Comparison of ENCODE assay signal across 20 cellular contexts in the genomic region with DNA sequence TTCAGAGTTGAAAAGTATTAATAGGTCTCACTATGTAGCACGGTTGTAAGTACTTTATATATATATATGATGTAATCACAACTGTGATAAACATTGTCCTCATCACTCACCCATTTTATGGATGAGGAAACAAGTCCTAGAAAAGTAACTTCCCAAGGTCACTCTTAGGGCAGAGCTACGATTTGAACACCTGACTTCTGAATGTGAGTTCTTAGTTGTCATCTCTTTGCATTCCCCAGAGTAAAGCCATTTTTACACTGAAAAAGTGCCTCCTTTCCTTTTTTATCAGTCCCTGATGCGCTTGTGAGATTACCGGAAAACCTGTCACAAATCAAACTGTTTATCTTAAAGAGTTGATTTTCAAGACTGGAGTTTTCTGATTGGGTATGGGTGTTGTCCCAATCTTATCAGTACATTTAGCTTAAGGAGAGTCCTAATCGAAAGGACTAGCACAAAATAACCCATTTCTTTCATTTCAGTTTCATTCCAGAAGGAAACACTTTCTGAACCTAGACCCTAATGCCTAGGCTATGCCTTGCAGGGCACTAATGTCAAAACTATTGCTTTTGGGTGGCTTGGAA. TPM values are rescaled to one million over a fixed set of nuclear protein-coding genes. Genes with fewer than 3 reads are reported as not detected.
A peak's percentile ranks its signal among the peaks of the same experiment; 100 is the strongest.
DNase-seq lines count a peak whose midpoint lies in the region; ATAC-seq, FAIRE-seq and TF ChIP-seq lines count a peak whose summit lies in the region.
"Had no signal": no experiment of that assay in that cellular context is flagged by ENCODE, and none has a peak within 500 bp of the region (broad histone marks: within the 10 kb centered on the region; RNA-seq: fewer than 3 reads in every experiment).

No MANE protein-coding gene starts in this region.

- no peak for ATAC-seq in heart left ventricle
- no peak for ATAC-seq in pancreas
- ATAC-seq: naive thymus-derived CD8-positive, alpha-beta T cell; PC-3 had no signal

- H3K4me1 Mint-ChIP-seq in dendritic cell treated with granulocyte-macrophage colony-stimulating factor and Interleukin-4, amounts not matched to agents 40 ng/mL and 50 ng/mL, for 4 days (ENCODE audit: low read depth) = peaks cover 38% of the 10 kb centered on the region

- H3K27me3 ChIP-seq in cardiac muscle cell = peaks cover 4% of the 10 kb centered on the region
- H3K27me3 ChIP-seq in heart left ventricle = no peaks in the 10 kb centered on the region
- no peaks in the 10 kb centered on the region for H3K27me3 ChIP-seq in pancreas
- H3K27me3 ChIP-seq: thyroid gland had no signal

- peaks cover 66% of the 10 kb centered on the region for H3K36me3 Mint-ChIP-seq in dendritic cell treated with granulocyte-macrophage colony-stimulating factor and Interleukin-4, amounts not matched to agents 40 ng/mL and 50 ng/mL, for 4 days (ENCODE audit: low read depth)

- WGBS in heart left ventricle, 4 donors = 74 to 78% (median 77%) methylated on average over 5 of the region's 5 CpGs
- 41 to 48% methylated on average over 5 of the region's 5 CpGs for WGBS in pancreas, 2 donors

- no peak for FAIRE-seq in pancreas (lab: Jason Lieb, UNC)
- FAIRE-seq: islet of Langerhans had no signal

- H3K9me3 ChIP-seq in cardiac muscle cell (ENCODE audit: low read depth) (no peaks in the 10 kb centered on the region), heart left ventricle (no peaks in the 10 kb centered on the region), pancreas (no peaks in the 10 kb centered on the region)
- H3K9me3 ChIP-seq: thyroid gland had no signal

- H3K9me3 Mint-ChIP-seq in dendritic cell treated with granulocyte-macrophage colony-stimulating factor and Interleukin-4, amounts not matched to agents 40 ng/mL and 50 ng/mL, for 4 days = no peaks in the 10 kb centered on the region
- H3K9me3 Mint-ChIP-seq: activated CD4-positive, alpha-beta T cell treated with anti-CD3 and anti-CD28 coated beads, Interleukin-2, amount 10 ng/mL, durations not matched to agents 24 days and 14 days; activated naive CD8-positive, alpha-beta T cell treated with anti-CD3 and anti-CD28 coated beads, Interleukin-2, amount 10 ng/mL, durations not matched to agents 7 days and 5 days; naive thymus-derived CD8-positive, alpha-beta T cell had no signal

- H3K4me3 Mint-ChIP-seq in dendritic cell treated with granulocyte-macrophage colony-stimulating factor and Interleukin-4, amounts not matched to agents 40 ng/mL and 50 ng/mL, for 4 days = no peak overlapping the region
- H3K4me3 Mint-ChIP-seq: activated CD4-positive, alpha-beta T cell treated with anti-CD3 and anti-CD28 coated beads, Interleukin-2, amount 10 ng/mL, durations not matched to agents 24 days and 14 days; activated naive CD8-positive, alpha-beta T cell treated with anti-CD3 and anti-CD28 coated beads, Interleukin-2, amount 10 ng/mL, durations not matched to agents 7 days and 5 days had no signal

- TF ChIP-seq POLR2A in heart left ventricle (IDR thresholded peaks at IDR 0.05) = no peak

- H3K27ac Mint-ChIP-seq in dendritic cell treated with granulocyte-macrophage colony-stimulating factor and Interleukin-4, amounts not matched to agents 40 ng/mL and 50 ng/mL, for 4 days = peak overlapping the region; percentile 32
- H3K27ac Mint-ChIP-seq: activated CD4-positive, alpha-beta T cell treated with anti-CD3 and anti-CD28 coated beads, Interleukin-2, amount 10 ng/mL, durations not matched to agents 24 days and 14 days; activated naive CD8-positive, alpha-beta T cell treated with anti-CD3 and anti-CD28 coated beads, Interleukin-2, amount 10 ng/mL, durations not matched to agents 7 days and 5 days had no signal

- no peak overlapping the region for H3K4me3 ChIP-seq in cardiac muscle cell
- no peak overlapping the region for H3K4me3 ChIP-seq in heart left ventricle
- no peak overlapping the region for H3K4me3 ChIP-seq in pancreas
- H3K4me3 ChIP-seq: thyroid gland had no signal

- no peak for DNase-seq in cardiac muscle cell (ENCODE audit: low read depth in 1 of 2, low spot score in 1 of 2)
- no peak for DNase-seq in heart left ventricle
- DNase-seq in OCI-M1 (lab: John Stamatoyannopoulos, UW) = peak; percentile 70
- no peak for DNase-seq in cerebellum (ENCODE audit: low spot score)
- no peak for DNase-seq in mesenteric fat pad (ENCODE audit: low spot score)
- DNase-seq in cerebellar cortex (ENCODE audit: low spot score) = no peak
- no peak for DNase-seq in pancreas
- DNase-seq: activated naive CD8-positive, alpha-beta T cell treated with anti-CD3 and anti-CD28 coated beads, Interleukin-2, amount 10 ng/mL, durations not matched to agents 7 days and 5 days; activated T-cell treated with anti-CD3 and anti-CD28 coated beads for 4 hours; effector memory CD4-positive, alpha-beta T cell; naive thymus-derived CD8-positive, alpha-beta T cell; NCI-H2081; NCI-H510A treated with DMSO at 0.1 percent for 48 hours; PC-3; posterior cingulate gyrus; stimulated activated CD4-positive, alpha-beta T cell treated with anti-CD3 and anti-CD28 coated beads, Interleukin-4, amount 100 ng/mL, for 24 hours had no signal

- TF ChIP-seq CTCF in cardiac muscle cell (IDR thresholded peaks at IDR 0.05; ENCODE audit: low read depth, low read length) (no peak), heart left ventricle (IDR thresholded peaks at IDR 0.05) (no peak), pancreas (IDR thresholded peaks at IDR 0.05) (no peak)

- H3K27me3 Mint-ChIP-seq in dendritic cell treated with granulocyte-macrophage colony-stimulating factor and Interleukin-4, amounts not matched to agents 40 ng/mL and 50 ng/mL, for 4 days = no peaks in the 10 kb centered on the region
- H3K27me3 Mint-ChIP-seq: activated CD4-positive, alpha-beta T cell treated with anti-CD3 and anti-CD28 coated beads, Interleukin-2, amount 10 ng/mL, durations not matched to agents 24 days and 14 days; activated naive CD8-positive, alpha-beta T cell treated with anti-CD3 and anti-CD28 coated beads, Interleukin-2, amount 10 ng/mL, durations not matched to agents 7 days and 5 days; naive thymus-derived CD8-positive, alpha-beta T cell had no signal

- intact Hi-C loops in heart left ventricle (cut with DNase I) (loop anchor here in 6 of 10 donors (5.0 to 10.0 kb wide), 4 partner anchors 48 to 470 kb away; a partner anchor contains a TSS), pancreas (cut with DNase I) (loop anchor here in 1 of 3 donors (10.0 kb wide), 1 partner anchor 60 kb away; a partner anchor contains a TSS)
- intact Hi-C loops in dendritic cell treated with granulocyte-macrophage colony-stimulating factor and Interleukin-4, amounts not matched to agents 40 ng/mL and 50 ng/mL, for 4 days (cut with micrococcal nuclease) = loop anchor here (5.0 kb wide), 1 partner anchor 208 kb away; a partner anchor contains a TSS

- H3K27ac ChIP-seq in cardiac muscle cell = peak overlapping the region; percentile 49
- H3K27ac ChIP-seq in heart left ventricle = peak overlapping the region in 2 of 12 donors; percentile 19 to 99
- H3K27ac ChIP-seq in pancreas = peak overlapping the region in 1 of 4 donors; percentile 58

- H3K4me1 ChIP-seq in cardiac muscle cell (ENCODE audit: low read depth) (peaks cover 13% of the 10 kb centered on the region), heart left ventricle (peaks cover 0 to 63% (median 23%) of the 10 kb centered on the region in 12 donors), pancreas (peaks cover 0 to 22% (median 3%) of the 10 kb centered on the region in 3 donors)

- H3K36me3 ChIP-seq in cardiac muscle cell (peaks cover 13% of the 10 kb centered on the region), heart left ventricle (peaks cover 0 to 25% (median 19%) of the 10 kb centered on the region in 9 donors), pancreas (peaks cover 0 to 14% (median 0%) of the 10 kb centered on the region in 3 donors)

RNA-seq across cellular contexts. Expression of a gene that starts 2.3 kb away (rescaled TPM):
- 50.6 and 51.6 TPM in 2 replicates for total RNA-seq in cardiac muscle cell
- 4.5 and 5.0 TPM in 2 replicates for polyA plus RNA-seq in cardiac muscle cell
- 10 to 100 TPM in 5 of 9 donors, 1 to 10 TPM in 4; 6.8 to 24.6 (median 10.9) TPM for total RNA-seq in heart left ventricle
- 1 to 10 TPM; 1.9 to 8.4 TPM for polyA plus RNA-seq in heart left ventricle
- 12.1 TPM for total RNA-seq in cerebellum
- 47.8 TPM for total RNA-seq in mesenteric fat pad
- 10 to 100 TPM; 24.4 to 37.9 (median 31.1) TPM for total RNA-seq in pancreas
- polyA plus RNA-seq in pancreas = 1 to 10 TPM; 6.0 to 9.3 TPM
